Comparison of ENCODE assay signal across 1 cellular context in genomic region chr17:13244511-13244910, GRCh38.
TF ChIP-seq lines count a peak whose summit lies in the region.

No MANE protein-coding gene starts in this region.

TF ChIP-seq in H1, 55 proteins besides CTCF, POLR2A, EP300 and RAD21:
- TF ChIP-seq CREB1 (IDR thresholded peaks at IDR 0.05) (no peak), TEAD4 (IDR thresholded peaks at IDR 0.05; ENCODE audit: low read depth, low read length) (no peak), POU5F1 (IDR thresholded peaks at IDR 0.05; ENCODE audit: low read depth, low read length) (no peak), NANOG (IDR thresholded peaks at IDR 0.05; ENCODE audit: insufficient read depth, low read depth, low read length, poor library complexity, severe bottlenecking) (no peak), GTF2F1 (IDR thresholded peaks at IDR 0.05; ENCODE audit: borderline replicate concordance, low read depth, low read length) (no peak), KDM1A (IDR thresholded peaks at IDR 0.05; ENCODE audit: borderline replicate concordance, low read length) (no peak), SIRT6 (IDR thresholded peaks at IDR 0.05; ENCODE audit: low read length) (no peak), ASH2L (IDR thresholded peaks at IDR 0.05; ENCODE audit: low read length) (no peak), BRCA1 (IDR thresholded peaks at IDR 0.05; ENCODE audit: low read depth, low read length) (no peak), CHD7 (IDR thresholded peaks at IDR 0.05; ENCODE audit: insufficient replicate concordance, low read length) (no peak), FOSL1 (IDR thresholded peaks at IDR 0.05; ENCODE audit: insufficient read depth, low read depth, low read length) (no peak), TBP (IDR thresholded peaks at IDR 0.05; ENCODE audit: low read depth, low read length) (no peak), TCF12 (IDR thresholded peaks at IDR 0.05; ENCODE audit: low read depth, low read length) (no peak), E2F6 (IDR thresholded peaks at IDR 0.05) (no peak), EGR1 (IDR thresholded peaks at IDR 0.05; ENCODE audit: borderline replicate concordance, low read depth, low read length) (no peak), SAP30 (IDR thresholded peaks at IDR 0.05; ENCODE audit: insufficient read depth, insufficient replicate concordance, low read length) (no peak), POLR2AphosphoS5 (IDR thresholded peaks at IDR 0.05; ENCODE audit: low read depth, low read length) (no peak), SP4 (IDR thresholded peaks at IDR 0.05; ENCODE audit: low read length) (no peak), PHF8 (conservative IDR thresholded peaks at IDR 0.05; ENCODE audit: low read depth, low read length) (no peak)
TF ChIP-seq in H1: peak in this region for 0.
